9 cellular contexts compared by ENCODE assay signal in the genomic region with DNA sequence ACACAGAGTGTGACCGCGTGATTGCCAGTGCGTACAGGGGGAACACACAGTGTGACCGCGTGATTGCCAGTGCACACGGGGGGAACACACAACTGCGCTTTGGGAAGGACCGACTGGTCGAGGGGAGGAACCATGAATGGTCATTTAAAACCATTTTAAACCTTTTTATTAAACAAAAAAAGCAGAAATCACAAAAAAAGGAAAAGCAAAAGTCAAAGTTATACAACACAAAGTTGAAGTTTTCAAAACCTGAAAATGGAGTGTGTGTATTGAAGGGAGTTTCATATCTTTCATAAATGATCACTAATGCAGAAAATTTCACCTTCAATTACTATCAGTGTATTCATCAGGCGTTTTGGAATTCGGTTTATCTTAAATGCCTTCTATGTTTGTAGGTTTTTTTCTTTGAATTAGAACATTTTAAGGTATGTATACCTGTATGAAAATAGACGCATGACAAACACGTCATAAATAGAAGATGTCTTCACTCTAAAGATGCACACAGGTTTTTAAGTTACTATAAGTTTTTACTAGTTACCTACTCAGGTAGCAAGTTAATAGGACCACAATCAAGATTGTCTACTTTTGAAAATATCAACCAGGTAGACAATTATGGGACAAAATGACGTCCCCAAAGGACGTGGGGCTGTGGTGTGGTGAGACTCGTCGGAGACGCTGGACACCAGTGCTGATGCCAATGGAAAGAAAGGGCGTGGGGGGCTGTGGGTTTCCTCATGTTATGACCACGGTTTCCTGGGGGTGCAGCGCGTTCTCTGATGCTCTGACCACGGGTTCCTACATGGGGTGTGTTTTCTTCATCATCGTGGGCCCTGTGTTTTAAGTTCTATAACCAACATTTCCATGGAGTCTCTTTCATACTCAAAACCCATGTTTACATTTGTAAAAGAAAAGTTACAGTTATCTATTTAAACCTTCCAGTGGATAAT.
A peak's percentile ranks its signal among the peaks of the same experiment; 100 is the strongest.
DNase-seq lines count a peak whose midpoint lies in the region; ATAC-seq and TF ChIP-seq lines count a peak whose summit lies in the region.
"Had no signal": no experiment of that assay in that cellular context is flagged by ENCODE, and none has a peak within 500 bp of the region (broad histone marks: within the 10 kb centered on the region; RNA-seq: fewer than 3 reads in every experiment).

No MANE protein-coding gene starts in this region.

- no peak overlapping the region for H2AFZ ChIP-seq in DND-41 (ENCODE audit: low read depth, low read length)

- DNase-seq in DND-41 (no peak), OCI-M1 (lab: John Stamatoyannopoulos, UW) (peak; percentile 38), astrocyte of the cerebellum (ENCODE audit: low read depth) (peak; percentile 3), neural crest cell (ENCODE audit: low read depth, low spot score) (no peak), DMS53 (lab: John Stamatoyannopoulos, UW) (no peak), NCI-H1930 (lab: John Stamatoyannopoulos, UW) (no peak), HK-2 (ENCODE audit: unreplicated experiment) (no peak)
- DNase-seq: GOT3 had no signal

- H3K4me3 ChIP-seq in DND-41 (ENCODE audit: low read depth in 1 of 2, low read length in 2 of 2) (no peak overlapping the region), astrocyte of the cerebellum (ENCODE audit: low read depth, low read length) (no peak overlapping the region)

- H3K27me3 ChIP-seq in DND-41 (ENCODE audit: insufficient read depth, low read length, poor library complexity): no peaks in the 10 kb centered on the region

- TF ChIP-seq CTCF in DND-41 (IDR thresholded peaks at IDR 0.05; ENCODE audit: borderline replicate concordance, extremely low read depth, low read length, poor library complexity, severe bottlenecking) (no peak), astrocyte of the cerebellum (IDR thresholded peaks at IDR 0.05; ENCODE audit: low read depth, low read length, missing control alignments) (no peak), neural crest cell (conservative IDR thresholded peaks at IDR 0.05) (no peak)

- H3K27ac ChIP-seq in DND-41 (ENCODE audit: low read length): no peak overlapping the region

- ATAC-seq in DND-41 (ENCODE audit: insufficient read depth, low read depth): peak; percentile 33; the same call in 1 of the 3 replicates
- no peak for ATAC-seq in GM19035 (IDR thresholded peaks at IDR 0.05; ENCODE audit: unreplicated experiment)

- no peaks in the 10 kb centered on the region for H3K36me3 ChIP-seq in DND-41 (ENCODE audit: insufficient read depth, low read length)

- H3K4me1 Mint-ChIP-seq in neural crest cell: no peaks in the 10 kb centered on the region

- H3K9me3 ChIP-seq in DND-41 (ENCODE audit: insufficient read depth, low read length, severe bottlenecking): no peaks in the 10 kb centered on the region

- H3K79me2 ChIP-seq in DND-41 (ENCODE audit: insufficient read depth, low read length): no peaks in the 10 kb centered on the region

- H3K4me1 ChIP-seq in DND-41 (ENCODE audit: insufficient read depth, low read length): no peaks in the 10 kb centered on the region

- no peak overlapping the region for H3K9ac ChIP-seq in DND-41 (ENCODE audit: low read depth, low read length)

- H4K20me1 ChIP-seq in DND-41 (ENCODE audit: insufficient read depth, low read length): no peaks in the 10 kb centered on the region

- H3K36me3 Mint-ChIP-seq in neural crest cell (ENCODE audit: low read depth): peaks cover 5% of the 10 kb centered on the region

- peak overlapping the region; percentile 19 for H3K4me3 Mint-ChIP-seq in neural crest cell

- in situ Hi-C loops in astrocyte of the cerebellum (cut with HindIII; ENCODE audit: low sequenced_read_pairs): no loop called here

- no peak overlapping the region for H3K4me2 ChIP-seq in DND-41 (ENCODE audit: insufficient read depth, low read length)

- peaks cover 12% of the 10 kb centered on the region for H3K27me3 Mint-ChIP-seq in neural crest cell (ENCODE audit: low read depth)

- H3K9me3 Mint-ChIP-seq in neural crest cell: no peaks in the 10 kb centered on the region

- H3K27ac Mint-ChIP-seq in neural crest cell (ENCODE audit: unreplicated experiment): no peak overlapping the region

Comparison
In these comparisons a context has a peak if more than half of its experiments do, and no peak if none do; other contexts are left out.
1. DNase-seq: peak in OCI-M1 (single experiment) and astrocyte of the cerebellum (single experiment); none in DND-41 (single experiment), neural crest cell (single experiment), DMS53 (single experiment), NCI-H1930 (0 of 2) and HK-2 (single experiment).